Comparison of ENCODE assay signal across 22 cellular contexts in the genomic region with DNA sequence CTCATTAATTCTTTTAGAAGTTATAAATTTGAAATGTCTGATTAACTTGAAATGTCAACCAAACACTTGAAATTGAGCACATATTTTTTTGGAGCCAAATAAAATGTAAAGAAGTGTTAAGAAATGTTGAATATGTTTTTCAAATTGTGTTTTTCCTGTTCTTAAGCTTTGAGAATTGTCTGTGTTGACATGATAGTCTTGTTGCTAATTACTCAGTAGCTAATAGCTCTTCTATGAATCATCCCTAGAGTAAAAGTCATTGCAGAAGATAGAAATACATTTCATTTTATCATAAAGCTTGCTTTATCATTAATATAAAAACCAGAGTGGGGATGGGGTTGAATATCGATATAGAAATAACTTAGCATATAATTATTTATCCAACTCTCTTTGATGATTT. TPM values are rescaled to one million over a fixed set of nuclear protein-coding genes. Genes with fewer than 3 reads are reported as not detected.
DNase-seq lines count a peak whose midpoint lies in the region; ATAC-seq, FAIRE-seq and TF ChIP-seq lines count a peak whose summit lies in the region.
"Had no signal": no experiment of that assay in that cellular context is flagged by ENCODE, and none has a peak within 500 bp of the region (broad histone marks: within the 10 kb centered on the region; RNA-seq: fewer than 3 reads in every experiment).

No MANE protein-coding gene starts in this region.

- H3K18ac ChIP-seq in IMR-90 (ENCODE audit: low read depth, low read length) = peak overlapping the region; percentile 83; the same call in 1 of the 2 replicates

- peaks cover 49% of the 10 kb centered on the region for H3K4me1 ChIP-seq in A549
- H3K4me1 ChIP-seq in IMR-90 (ENCODE audit: control insufficient read depth, insufficient read depth, low read length) = peaks cover 12% of the 10 kb centered on the region
- peaks cover 28% of the 10 kb centered on the region for H3K4me1 ChIP-seq in astrocyte (ENCODE audit: insufficient read depth, low read length)
- peaks cover 34% of the 10 kb centered on the region for H3K4me1 ChIP-seq in hepatocyte (ENCODE audit: insufficient read depth)
- H3K4me1 ChIP-seq in aorta (ENCODE audit: control insufficient read depth in 1 of 2, insufficient read depth in 2 of 2, low read length in 2 of 2) = peaks cover 2% of the 10 kb centered on the region in 2 donors

- H3K23ac ChIP-seq in IMR-90 (ENCODE audit: low read depth, low read length) = no peak overlapping the region; the same call in 1 of the 2 replicates

- peak overlapping the region; percentile 93 for H2BK120ac ChIP-seq in IMR-90 (ENCODE audit: low read depth, low read length)

- H4K20me1 ChIP-seq in IMR-90 (ENCODE audit: insufficient read depth, low read length) (no peaks in the 10 kb centered on the region), astrocyte (ENCODE audit: insufficient read depth, low read length) (no peaks in the 10 kb centered on the region), hepatocyte (ENCODE audit: insufficient read depth, poor library complexity, severe bottlenecking) (no peaks in the 10 kb centered on the region)

- H3K4me1 Mint-ChIP-seq in astrocyte (ENCODE audit: low read depth, unreplicated experiment) = peaks cover 39% of the 10 kb centered on the region
- H3K4me1 Mint-ChIP-seq: CD4-positive, alpha-beta memory T cell; stimulated activated memory B cell treated with anti-CD40 and anti-IgM and Interleukin-4, amounts not matched to agents 10 μg/mL and 1 μg/mL and 100 μg/mL, for 72 hours had no signal

- no peak overlapping the region for H3K4me3 ChIP-seq in A549
- no peak overlapping the region for H3K4me3 ChIP-seq in IMR-90 (ENCODE audit: insufficient read depth, low read depth, low read length)
- no peak overlapping the region for H3K4me3 ChIP-seq in astrocyte (ENCODE audit: insufficient read depth, low read depth, low read length)
- H3K4me3 ChIP-seq in hepatocyte = no peak overlapping the region
- H3K4me3 ChIP-seq in aorta (ENCODE audit: low read length in 2 of 2) = no peak overlapping the region
- H3K4me3 ChIP-seq: heart right ventricle, K562, spleen had no signal

- H3K27ac Mint-ChIP-seq in astrocyte (ENCODE audit: unreplicated experiment) = peak overlapping the region; percentile 97
- H3K27ac Mint-ChIP-seq: CD4-positive, alpha-beta memory T cell; stimulated activated memory B cell treated with anti-CD40 and anti-IgM and Interleukin-4, amounts not matched to agents 10 μg/mL and 1 μg/mL and 100 μg/mL, for 72 hours; type B pancreatic cell had no signal

- no peak overlapping the region for H4K5ac ChIP-seq in IMR-90 (ENCODE audit: low read depth, low read length)

- no peaks in the 10 kb centered on the region for H3K9me3 Mint-ChIP-seq in astrocyte (ENCODE audit: unreplicated experiment)
- H3K9me3 Mint-ChIP-seq: CD4-positive, alpha-beta memory T cell; stimulated activated memory B cell treated with anti-CD40 and anti-IgM and Interleukin-4, amounts not matched to agents 10 μg/mL and 1 μg/mL and 100 μg/mL, for 72 hours; type B pancreatic cell had no signal

- 80% methylated on average over 1 of the region's 1 CpG for WGBS in A549 (ENCODE audit: missing lambda C conversion rate)
- no CpG with 5 or more reads among the region's 1 CpG for WGBS in IMR-90 (ENCODE audit: extremely low coverage in 2 of 2, insufficient read length in 1 of 2), 2 experiments
- WGBS in hepatocyte (ENCODE audit: low lambda C conversion rate, missing lambda C conversion rate) = 97% methylated on average over 1 of the region's 1 CpG
- 88 to 90% methylated on average over 1 of the region's 1 CpG for WGBS in aorta, 2 donors

- TF ChIP-seq POLR2A in A549 (IDR thresholded peaks at IDR 0.05; ENCODE audit: low read length) = no peak
- TF ChIP-seq POLR2A in IMR-90 (IDR thresholded peaks at IDR 0.05; ENCODE audit: low read depth, low read length) = no peak

- peak overlapping the region; percentile 76 for H3K56ac ChIP-seq in IMR-90 (ENCODE audit: extremely low read depth, insufficient read depth, low read length)

- H2BK20ac ChIP-seq in IMR-90 (ENCODE audit: low read depth, low read length) = peak overlapping the region; percentile 88; the same call in 1 of the 2 replicates

- TF ChIP-seq CTCF in A549 (IDR thresholded peaks at IDR 0.05) (no peak), IMR-90 (conservative IDR thresholded peaks at IDR 0.05; ENCODE audit: low read depth, low read length) (no peak), astrocyte (IDR thresholded peaks at IDR 0.05; ENCODE audit: insufficient read depth, low read depth, low read length) (no peak), hepatocyte (IDR thresholded peaks at IDR 0.05; ENCODE audit: poor library complexity) (no peak)

- TF ChIP-seq EP300 in A549 (IDR thresholded peaks at IDR 0.05) = no peak

- H3K27me3 Mint-ChIP-seq in astrocyte (ENCODE audit: low read depth, unreplicated experiment) = no peaks in the 10 kb centered on the region
- H3K27me3 Mint-ChIP-seq: CD4-positive, alpha-beta memory T cell; stimulated activated memory B cell treated with anti-CD40 and anti-IgM and Interleukin-4, amounts not matched to agents 10 μg/mL and 1 μg/mL and 100 μg/mL, for 72 hours; type B pancreatic cell had no signal

- H2AK9ac ChIP-seq in IMR-90 (replicated peaks; ENCODE audit: low read depth, low read length, poor library complexity) = no peak overlapping the region

- no TSS peak for BruUV-seq in IMR-90 (replicated peaks; lab: Mats Ljungman, UMichigan)

- H3K79me1 ChIP-seq in IMR-90 (ENCODE audit: low read depth in 1 of 2, low read length in 2 of 2) = no peaks in the 10 kb centered on the region; a peak in 1 of 4 replicates

- H3K9me2 ChIP-seq in hepatocyte (replicated peaks; ENCODE audit: insufficient read depth) = no peaks in the 10 kb centered on the region

- peak overlapping the region; percentile 82 to 91 for H4K8ac ChIP-seq in IMR-90 (ENCODE audit: low read depth in 2 of 2, low read length in 2 of 2)

- peak overlapping the region; percentile 98; the same call in 2 of the 3 replicates for H2BK15ac ChIP-seq in IMR-90 (ENCODE audit: low read depth, low read length)

- H3K27ac ChIP-seq in A549 (peak overlapping the region; percentile 58 to 85), IMR-90 (ENCODE audit: insufficient read depth, low read length) (peak overlapping the region; percentile 94), astrocyte (ENCODE audit: low read depth, low read length) (peak overlapping the region; percentile 87), hepatocyte (peak overlapping the region; percentile 42), aorta (ENCODE audit: low read depth in 1 of 2, low read length in 2 of 2) (no peak overlapping the region), substantia nigra (ENCODE audit: low read depth, low read length, poor library complexity, severe bottlenecking) (no peak overlapping the region)

- H3K4ac ChIP-seq in IMR-90 (ENCODE audit: low read depth, low read length) = peak overlapping the region; percentile 88; the same call in 1 of the 2 replicates

- peaks cover 9% of the 10 kb centered on the region; the same call in 1 of the 2 replicates for H3K9me1 ChIP-seq in IMR-90 (ENCODE audit: insufficient read depth, low read length)

- no peak overlapping the region for H2AFZ ChIP-seq in IMR-90 (replicated peaks; ENCODE audit: low read length, poor library complexity)
- H2AFZ ChIP-seq in astrocyte (ENCODE audit: low read depth, low read length) = no peak overlapping the region
- no peak overlapping the region for H2AFZ ChIP-seq in hepatocyte

- H3K79me2 ChIP-seq in astrocyte (ENCODE audit: insufficient read depth, low read length) = peaks cover 11% of the 10 kb centered on the region
- no peaks in the 10 kb centered on the region for H3K79me2 ChIP-seq in hepatocyte

- 0 out of 2 replicates have a peak overlapping the region, but pooled peaks have one; percentile 34 for H3K9ac ChIP-seq in IMR-90 (ENCODE audit: low read depth, low read length)
- peak overlapping the region; percentile 55 for H3K9ac ChIP-seq in astrocyte (ENCODE audit: low read length)

- DNase-seq in A549 (ENCODE audit: low read depth in 1 of 2, low spot score in 1 of 2) = no peak
- peak; percentile 50 for DNase-seq in IMR-90
- DNase-seq in astrocyte (ENCODE audit: low read depth) = peak; percentile 50
- DNase-seq in hepatocyte (ENCODE audit: low spot score) = no peak
- no peak for DNase-seq in aorta
- no peak for DNase-seq in substantia nigra (lab: John Stamatoyannopoulos, UW)
- DNase-seq: activated CD4-positive, alpha-beta T cell treated with anti-CD3 and anti-CD28 coated beads, Interleukin-2, amount 50 U/mL, for 1 hour; activated T-cell treated with anti-CD3 and anti-CD28 coated beads, Interleukin-2, amount 50 U/mL, for 1 hour; CD4-positive, alpha-beta memory T cell; GF-D8; heart right ventricle; left cardiac atrium; NCI-H1417 treated with DMSO at 0.1 percent for 48 hours; NCI-H345; posterior cingulate gyrus; SIG-M5; spleen had no signal

- peak overlapping the region; percentile 97 for H2BK5ac ChIP-seq in IMR-90 (ENCODE audit: low read depth, low read length, poor library complexity, severe bottlenecking)

- peaks cover 10% of the 10 kb centered on the region for H3K36me3 ChIP-seq in IMR-90 (ENCODE audit: control insufficient read depth, insufficient read depth, low read length)
- H3K36me3 ChIP-seq in astrocyte (ENCODE audit: insufficient read depth, low read length) = peaks cover 45% of the 10 kb centered on the region
- H3K36me3 ChIP-seq in hepatocyte (replicated peaks; ENCODE audit: insufficient read depth, low read depth) = no peaks in the 10 kb centered on the region
- H3K36me3 ChIP-seq in aorta (ENCODE audit: control insufficient read depth in 1 of 2, insufficient read depth in 2 of 2, low read length in 1 of 2) = peaks cover 4 to 6% of the 10 kb centered on the region in 2 donors

- peak overlapping the region; percentile 20; the same call in 1 of the 2 replicates for H3K14ac ChIP-seq in IMR-90 (replicated peaks; ENCODE audit: low read depth, low read length)

- peaks cover 42% of the 10 kb centered on the region for H3K36me3 Mint-ChIP-seq in astrocyte (ENCODE audit: low read depth, unreplicated experiment)
- H3K36me3 Mint-ChIP-seq: stimulated activated memory B cell treated with anti-CD40 and anti-IgM and Interleukin-4, amounts not matched to agents 10 μg/mL and 1 μg/mL and 100 μg/mL, for 72 hours had no signal

- H3K4me3 Mint-ChIP-seq in astrocyte (ENCODE audit: unreplicated experiment) = no peak overlapping the region
- H3K4me3 Mint-ChIP-seq: CD4-positive, alpha-beta memory T cell; stimulated activated memory B cell treated with anti-CD40 and anti-IgM and Interleukin-4, amounts not matched to agents 10 μg/mL and 1 μg/mL and 100 μg/mL, for 72 hours; type B pancreatic cell had no signal

- peak overlapping the region; percentile 85 for H4K91ac ChIP-seq in IMR-90 (ENCODE audit: insufficient read depth, low read depth, low read length)

- TF ChIP-seq RAD21 in A549 (conservative IDR thresholded peaks at IDR 0.05 in 1 of 2, IDR thresholded peaks at IDR 0.05 in 1 of 2) (no peak), IMR-90 (IDR thresholded peaks at IDR 0.05; ENCODE audit: low read length) (no peak)

- POLR2A ChIA-PET in A549 (lab: Yijun Ruan, JAX) = interaction anchor here (1.1 to 1.8 kb wide), 4 partner anchors 17 to 42 kb away, joined by 4 to 11 read pairs (median 4); a partner anchor contains a TSS
- POLR2A ChIA-PET in IMR-90 (lab: Charles Lee; ENCODE audit: unreplicated experiment) = no interaction called here

- ATAC-seq in A549 = no peak
- 0 out of 2 replicates have a peak, but pooled peaks have one; percentile 19 for ATAC-seq in IMR-90 (ENCODE audit: low read depth)
- ATAC-seq in aorta (ENCODE audit: low FRiP score) = no peak
- no peak for ATAC-seq in GM18907 (IDR thresholded peaks at IDR 0.05; ENCODE audit: unreplicated experiment)
- no peak for ATAC-seq in HG02884 (IDR thresholded peaks at IDR 0.05; ENCODE audit: unreplicated experiment)
- ATAC-seq: heart right ventricle; K562; stimulated activated memory B cell treated with anti-CD40 and anti-IgM and Interleukin-4, amounts not matched to agents 10 μg/mL and 1 μg/mL and 100 μg/mL, for 72 hours had no signal

- FAIRE-seq in A549 (lab: Jason Lieb, UNC) = peak; percentile 67
- no peak for FAIRE-seq in astrocyte (lab: Jason Lieb, UNC)
- FAIRE-seq: K562 had no signal

- CTCF ChIA-PET in A549 (lab: Yijun Ruan, JAX) = interaction anchor here (0.8 to 3.0 kb wide), 4 partner anchors 30 to 220 kb away, joined by 3 to 14 read pairs (median 5); no protein-coding TSS in a partner anchor
- CTCF ChIA-PET in IMR-90 (lab: Yijun Ruan, JAX) = no interaction called here

- peak overlapping the region; percentile 95 for H2AK5ac ChIP-seq in IMR-90 (ENCODE audit: low read depth, low read length)

- intact Hi-C loops in IMR-90 (cut with micrococcal nuclease) (loop anchor here (5.0 kb wide), 1 partner anchor 35 kb away; no protein-coding TSS in a partner anchor), aorta (cut with DNase I) (loop anchor here in 1 of 2 donors (10.0 kb wide), 1 partner anchor 1352 kb away; no protein-coding TSS in a partner anchor)

- in situ Hi-C loops in IMR-90 (cut with MboI; ENCODE audit: low sequenced_read_pairs) = no loop called here

- H3K4me2 ChIP-seq in A549 = peak overlapping the region; percentile 57
- peak overlapping the region; percentile 68; the same call in 1 of the 2 replicates for H3K4me2 ChIP-seq in IMR-90 (ENCODE audit: low read depth, low read length)
- peak overlapping the region; percentile 72 for H3K4me2 ChIP-seq in astrocyte (ENCODE audit: low read length)
- H3K4me2 ChIP-seq in hepatocyte = no peak overlapping the region

- dilution Hi-C loops in IMR-90 (cut with HindIII; ENCODE audit: low sequenced_read_pairs, unreplicated experiment) = no loop called here

- no peaks in the 10 kb centered on the region for H3K27me3 ChIP-seq in IMR-90 (ENCODE audit: control insufficient read depth, insufficient read depth, low read length)
- no peaks in the 10 kb centered on the region for H3K27me3 ChIP-seq in astrocyte (ENCODE audit: insufficient read depth, low read length)
- H3K27me3 ChIP-seq in hepatocyte = no peaks in the 10 kb centered on the region
- H3K27me3 ChIP-seq in aorta (ENCODE audit: control insufficient read depth in 1 of 2, insufficient read depth in 2 of 2, low read length in 1 of 2) = no peaks in the 10 kb centered on the region
- H3K27me3 ChIP-seq: heart right ventricle, spleen had no signal

- H3K9me3 ChIP-seq in A549 = no peaks in the 10 kb centered on the region
- H3K9me3 ChIP-seq in IMR-90 (ENCODE audit: control insufficient read depth, insufficient read depth, low read length) = no peaks in the 10 kb centered on the region
- no peaks in the 10 kb centered on the region for H3K9me3 ChIP-seq in astrocyte (ENCODE audit: insufficient read depth, low read depth, low read length)
- no peaks in the 10 kb centered on the region for H3K9me3 ChIP-seq in hepatocyte (ENCODE audit: low read depth)
- no peaks in the 10 kb centered on the region for H3K9me3 ChIP-seq in aorta (ENCODE audit: control insufficient read depth, low read length)
- H3K9me3 ChIP-seq: heart right ventricle, spleen had no signal

RNA-seq across cellular contexts. Expression of a gene that starts 41.9 kb away (rescaled TPM):
- polyA plus RNA-seq in A549 (2011; rRNA removed) (39.7 and 42.1 TPM in 2 replicates), A549 (2017; fragmentation: RNase III; extraction: RNeasy Plus Mini Kit Qiagen cat#74134 plus additional on column Dnase treatment) (31.8 to 34.0 TPM (median 33.2 TPM) in 3 replicates), IMR-90 (2012; rRNA removed) (17.7 and 24.7 TPM in 2 replicates), hepatocyte (18.0 and 25.6 TPM in 2 replicates), aorta (10 to 100 TPM in 1 of 2 donors, 1 to 10 TPM in 1; 8.6 to 11.7 TPM)
- 14.8 and 16.3 TPM in 2 replicates for polyA plus RNA-seq in A549 (2012; cell fraction: cytosol; rRNA removed)
- polyA plus RNA-seq in A549 (2012; cell fraction: nucleus; rRNA removed) = 7.3 and 7.6 TPM in 2 replicates
- polyA minus RNA-seq in A549 (2011; rRNA and poly(A)+ RNA removed) = 17.5 and 21.1 TPM in 2 replicates
- total RNA-seq in IMR-90 (2012; rRNA removed) (53.9 and 57.2 TPM in 2 replicates), astrocyte (26.6 and 28.6 TPM in 2 replicates), hepatocyte (34.2 and 36.2 TPM in 2 replicates), aorta (10 to 100 TPM; 14.1 to 21.6 TPM)
- polyA plus RNA-seq in IMR-90 (2012; cell fraction: cytosol; rRNA removed) = 6.3 and 8.0 TPM in 2 replicates
- 6.5 and 16.2 TPM in 2 replicates for polyA plus RNA-seq in IMR-90 (2012; cell fraction: nucleus; rRNA removed; ENCODE audit: low replicate concordance)

Comparison
In these comparisons a context has a peak if more than half of its experiments do, and no peak if none do; other contexts are left out.
1. DNase-seq: peak in IMR-90 (single experiment) and astrocyte (single experiment); none in A549 (0 of 2), hepatocyte (single experiment), aorta (0 of 2) and substantia nigra (0 of 49).
2. H3K27ac ChIP-seq: peak in A549 (2 of 2), IMR-90 (single experiment), astrocyte (single experiment) and hepatocyte (single experiment); none in aorta (0 of 2) and substantia nigra (single experiment).